29 cellular contexts compared by ENCODE assay signal in the genomic region with DNA sequence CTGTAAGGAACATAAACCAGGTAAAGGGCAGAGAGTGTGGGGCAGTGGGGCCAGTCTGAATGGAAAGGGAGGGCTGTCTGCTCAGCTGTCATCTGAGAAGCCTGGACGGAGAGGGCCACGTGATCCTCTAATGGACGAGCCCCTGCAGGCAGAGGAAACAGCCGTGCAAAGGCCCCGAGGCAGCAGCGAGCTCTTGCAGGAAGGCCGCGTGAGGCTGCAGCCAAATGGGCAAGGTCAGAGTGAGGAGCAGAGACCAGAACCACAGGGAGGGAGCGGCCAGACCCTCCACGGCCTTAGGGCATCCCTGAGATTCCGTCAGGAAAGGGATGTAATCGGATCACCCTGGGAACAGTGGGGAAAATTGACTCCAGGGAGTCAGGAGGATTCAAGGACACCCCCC. TPM values are rescaled to one million over a fixed set of nuclear protein-coding genes. Genes with fewer than 3 reads are reported as not detected.
"Had no signal": no experiment of that assay in that cellular context is flagged by ENCODE, and none has a peak within 500 bp of the region (broad histone marks: within the 10 kb centered on the region; RNA-seq: fewer than 3 reads in every experiment).

No MANE protein-coding gene starts in this region.

- H3K36me3 ChIP-seq: colonic mucosa, esophagus squamous epithelium, gastrocnemius medialis had no signal

- DNase-seq: colonic mucosa; cortex of kidney; effector memory CD4-positive, alpha-beta T cell; esophagus squamous epithelium; foreskin fibroblast; foreskin melanocyte; gastrocnemius medialis; glutamatergic neuron; heart right ventricle; hippocampal formation; left cardiac atrium; left lung; left ventricle myocardium superior; mammary epithelial cell; mesendoderm; midbrain had no signal

- H3K4me3 ChIP-seq: colonic mucosa, esophagus squamous epithelium, gastrocnemius medialis, heart right ventricle, left lung, lung had no signal

- H3K27ac ChIP-seq: colonic mucosa, esophagus squamous epithelium, gastrocnemius medialis, heart right ventricle, left lung had no signal

- H3K9me3 ChIP-seq: colonic mucosa, esophagus squamous epithelium, gastrocnemius medialis, left lung had no signal

- FAIRE-seq: endothelial cell of umbilical vein, islet of Langerhans, keratinocyte had no signal

- H3K4me1 ChIP-seq: colonic mucosa, esophagus squamous epithelium, gastrocnemius medialis had no signal

- ATAC-seq: gastrocnemius medialis, heart right ventricle, left cardiac atrium, left lung, left ventricle myocardium superior had no signal

- H3K27me3 ChIP-seq: colonic mucosa, gastrocnemius medialis had no signal

RNA-seq across cellular contexts. Expression of a gene that starts 4.4 kb away (rescaled TPM):
- total RNA-seq: chondrocyte, dermis microvascular lymphatic vessel endothelial cell, endothelial cell of umbilical vein, epithelial cell of proximal tubule, glomerular endothelial cell, kidney epithelial cell, mammary epithelial cell had no signal
- polyA plus RNA-seq: endothelial cell of umbilical vein, keratinocyte, mammary epithelial cell had no signal

RNA-seq across cellular contexts. Expression of a gene that starts 36.9 kb away (rescaled TPM):
- total RNA-seq: chondrocyte, dermis microvascular lymphatic vessel endothelial cell, endothelial cell of umbilical vein, epithelial cell of proximal tubule, kidney epithelial cell, mammary epithelial cell had no signal
- polyA plus RNA-seq: endothelial cell of umbilical vein, keratinocyte, mammary epithelial cell had no signal

RNA-seq across cellular contexts. Expression of a gene that starts 57.0 kb away (rescaled TPM):
- total RNA-seq: chondrocyte, colonic mucosa, dermis microvascular lymphatic vessel endothelial cell, endothelial cell of umbilical vein, epithelial cell of proximal tubule, esophagus squamous epithelium, gastrocnemius medialis, glomerular endothelial cell, heart right ventricle, kidney epithelial cell, left cardiac atrium, left lung, left ventricle myocardium superior, lower leg skin, lung, mammary epithelial cell, mononuclear cell, mucosa of gallbladder had no signal
- polyA plus RNA-seq: endothelial cell of umbilical vein, esophagus, heart right ventricle, keratinocyte, lung, mammary epithelial cell had no signal
